18 cellular contexts compared by ENCODE assay signal in the genomic region with DNA sequence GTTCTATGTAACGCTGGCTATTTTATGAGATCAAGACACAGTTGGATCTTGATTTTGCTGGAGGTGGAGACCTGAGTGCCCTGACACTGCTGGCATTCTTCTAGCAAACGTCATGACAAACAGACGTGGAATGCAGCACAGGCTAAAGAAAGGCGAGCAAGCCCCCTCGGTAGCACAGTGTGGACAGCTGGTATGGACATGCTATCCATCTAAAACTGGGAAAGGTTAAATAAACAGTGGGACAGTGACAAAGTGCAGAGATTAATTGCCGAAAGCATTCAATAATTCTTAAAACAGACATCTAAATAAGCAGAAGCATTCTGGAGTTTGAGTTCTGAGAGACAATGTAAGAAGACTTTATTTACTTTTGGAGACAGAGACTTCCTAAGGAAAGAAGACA.
A peak's percentile ranks its signal among the peaks of the same experiment; 100 is the strongest.
DNase-seq lines count a peak whose midpoint lies in the region; ATAC-seq and TF ChIP-seq lines count a peak whose summit lies in the region.
"Had no signal": no experiment of that assay in that cellular context is flagged by ENCODE, and none has a peak within 500 bp of the region (broad histone marks: within the 10 kb centered on the region; RNA-seq: fewer than 3 reads in every experiment).

No MANE protein-coding gene starts in this region.

- peaks cover 2% of the 10 kb centered on the region for H3K36me3 Mint-ChIP-seq in osteocyte (ENCODE audit: unreplicated experiment)
- peaks cover 8% of the 10 kb centered on the region for H3K36me3 Mint-ChIP-seq in CD4-positive, alpha-beta T cell (ENCODE audit: low read depth)

- POLR2A ChIA-PET in CD4-positive, alpha-beta T cell (lab: Charles Lee), result no interaction called here

- ATAC-seq in GM19397 (IDR thresholded peaks at IDR 0.05; ENCODE audit: unreplicated experiment) (no peak), right cardiac atrium (no peak)
- ATAC-seq in CD4-positive, alpha-beta T cell (ENCODE audit: poor library complexity), result no peak
- ATAC-seq: activated T-cell treated with anti-CD3 and anti-CD28 coated beads, Interleukin-2, amount 50 U/mL, for 4 hours; stimulated activated naive CD8-positive, alpha-beta T cell treated with anti-CD3 and anti-CD28 coated beads, Interleukin-15, Interleukin-2, amounts not matched to agents 100 U/mL and 50 U/mL, for 24 hours had no signal

- TF ChIP-seq CTCF in foreskin fibroblast (IDR thresholded peaks at IDR 0.05; ENCODE audit: low read depth, low read length), result no peak
- no peak for TF ChIP-seq CTCF in osteocyte (IDR thresholded peaks at IDR 0.05)
- TF ChIP-seq CTCF in CD4-positive, alpha-beta T cell (IDR thresholded peaks at IDR 0.05), result no peak
- no peak for TF ChIP-seq CTCF in WERI-Rb-1 (IDR thresholded peaks at IDR 0.05; ENCODE audit: low read depth, low read length)

- H3K4me3 ChIP-seq in foreskin fibroblast (ENCODE audit: low read depth in 1 of 2, low read length in 2 of 2) (no peak overlapping the region), right cardiac atrium (ENCODE audit: low read length) (no peak overlapping the region), WERI-Rb-1 (ENCODE audit: low read depth, low read length) (no peak overlapping the region)
- H3K4me3 ChIP-seq: coronary artery, heart left ventricle had no signal

- no peaks in the 10 kb centered on the region for H3K9me3 Mint-ChIP-seq in osteocyte (ENCODE audit: unreplicated experiment)
- H3K9me3 Mint-ChIP-seq in CD4-positive, alpha-beta T cell, result no peaks in the 10 kb centered on the region
- H3K9me3 Mint-ChIP-seq: activated T-cell treated with anti-CD3 and anti-CD28 coated beads, Interleukin-2, amount 50 U/mL, for 4 hours had no signal

- H3K4me3 Mint-ChIP-seq in osteocyte (ENCODE audit: unreplicated experiment), result no peak overlapping the region
- no peak overlapping the region for H3K4me3 Mint-ChIP-seq in CD4-positive, alpha-beta T cell
- H3K4me3 Mint-ChIP-seq: activated T-cell treated with anti-CD3 and anti-CD28 coated beads, Interleukin-2, amount 50 U/mL, for 4 hours had no signal

- no peaks in the 10 kb centered on the region for H3K4me1 ChIP-seq in right cardiac atrium (ENCODE audit: control insufficient read depth, insufficient read depth, low read length)
- H3K4me1 ChIP-seq: BE2C had no signal

- no peaks in the 10 kb centered on the region for H3K27me3 ChIP-seq in CD4-positive, alpha-beta T cell (ENCODE audit: control insufficient read depth, insufficient read depth, low read length)
- H3K27me3 ChIP-seq in right cardiac atrium (ENCODE audit: control insufficient read depth, insufficient read depth) (no peaks in the 10 kb centered on the region), WERI-Rb-1 (ENCODE audit: insufficient read depth, low read depth, severe bottlenecking) (no peaks in the 10 kb centered on the region)
- H3K27me3 ChIP-seq: BE2C, heart left ventricle had no signal

- no peaks in the 10 kb centered on the region for H3K27me3 Mint-ChIP-seq in osteocyte (ENCODE audit: unreplicated experiment)
- no peaks in the 10 kb centered on the region for H3K27me3 Mint-ChIP-seq in CD4-positive, alpha-beta T cell

- no peaks in the 10 kb centered on the region for H3K9me3 ChIP-seq in CD4-positive, alpha-beta T cell (ENCODE audit: control insufficient read depth, low read length)
- H3K9me3 ChIP-seq in right cardiac atrium (ENCODE audit: control insufficient read depth, low read length) (no peaks in the 10 kb centered on the region), WERI-Rb-1 (ENCODE audit: severe bottlenecking) (no peaks in the 10 kb centered on the region)
- H3K9me3 ChIP-seq: BE2C, heart left ventricle had no signal

- DNase-seq in AG20443 (ENCODE audit: low spot score), result peak; percentile 25
- peak; percentile 58 for DNase-seq in NCI-H226
- DNase-seq in foreskin fibroblast, result peak; percentile 43 to 62
- no peak for DNase-seq in osteocyte (ENCODE audit: extremely low spot score, unreplicated experiment)
- no peak for DNase-seq in CD4-positive, alpha-beta T cell
- DNase-seq in right cardiac atrium, result no peak
- no peak for DNase-seq in WERI-Rb-1
- DNase-seq: activated CD4-positive, alpha-beta T cell treated with anti-CD3 and anti-CD28 coated beads, Interleukin-2, amount 50 U/mL, for 4 hours; activated T-cell treated with anti-CD3 and anti-CD28 coated beads, Interleukin-2, amount 50 U/mL, for 4 hours; BE2C; erythroblast; GOT3; heart left ventricle; NCI-H146; OCI-M1; stimulated activated naive CD8-positive, alpha-beta T cell treated with anti-CD3 and anti-CD28 coated beads, Interleukin-15, Interleukin-2, amounts not matched to agents 100 U/mL and 50 U/mL, for 24 hours had no signal

- intact Hi-C loops in CD4-positive, alpha-beta T cell (cut with DNase I, micrococcal nuclease), result no loop called here
- intact Hi-C loops in right cardiac atrium (cut with DNase I), result no loop called here

- H3K27ac Mint-ChIP-seq in osteocyte (ENCODE audit: unreplicated experiment), result peak overlapping the region; percentile 43
- no peak overlapping the region for H3K27ac Mint-ChIP-seq in CD4-positive, alpha-beta T cell

- no peak overlapping the region for H3K27ac ChIP-seq in CD4-positive, alpha-beta T cell (ENCODE audit: low read depth, low read length)
- H3K27ac ChIP-seq in right cardiac atrium (ENCODE audit: low read length) (no peak overlapping the region), WERI-Rb-1 (no peak overlapping the region)
- H3K27ac ChIP-seq: coronary artery, heart left ventricle had no signal

- CTCF ChIA-PET in CD4-positive, alpha-beta T cell (lab: Charles Lee), result no interaction called here

- WGBS in right cardiac atrium, result 53% methylated on average over 6 of the region's 6 CpGs

- peaks cover 30% of the 10 kb centered on the region for H3K4me1 Mint-ChIP-seq in osteocyte (ENCODE audit: unreplicated experiment)
- H3K4me1 Mint-ChIP-seq in CD4-positive, alpha-beta T cell (ENCODE audit: low read depth), result no peaks in the 10 kb centered on the region

- H3K36me3 ChIP-seq in WERI-Rb-1, result no peaks in the 10 kb centered on the region
- H3K36me3 ChIP-seq: BE2C, heart left ventricle had no signal

Comparison
In these comparisons a context has a peak if more than half of its experiments do, and no peak if none do; other contexts are left out.
1. DNase-seq: peak in AG20443 (single experiment), NCI-H226 (single experiment) and foreskin fibroblast (2 of 2); none in osteocyte (single experiment), CD4-positive, alpha-beta T cell (0 of 10), right cardiac atrium (0 of 3) and WERI-Rb-1 (single experiment).